18 cellular contexts compared by ENCODE assay signal in genomic region chr2:9410108-9410507, GRCh38.
"Had no signal": no experiment of that assay in that cellular context is flagged by ENCODE, and none has a peak within 500 bp of the region (broad histone marks: within the 10 kb centered on the region; RNA-seq: fewer than 3 reads in every experiment).

No MANE protein-coding gene starts in this region.

- H3K36me3 Mint-ChIP-seq: natural killer cell had no signal

- DNase-seq: activated CD4-positive, alpha-beta T cell treated with anti-CD3 and anti-CD28 coated beads for 48 hours; activated gamma-delta T cell; activated T-cell treated with anti-CD3 and anti-CD28 coated beads, Interleukin-2, amount 50 U/mL, for 4 hours; esophagus squamous epithelium; foreskin fibroblast; left cardiac atrium; mucosa of descending colon; natural killer cell; right lobe of liver; spleen; stimulated activated CD4-positive, alpha-beta T cell treated with anti-CD3 and anti-CD28 coated beads, Interleukin-1b, Interleukin-23, amount 100 ng/mL, for 48 hours; stimulated activated naive CD4-positive, alpha-beta T cell treated with Interleukin-2 at 50 U/mL for 16 hours; upper lobe of left lung had no signal

- H3K27ac ChIP-seq: esophagus squamous epithelium, right lobe of liver, upper lobe of left lung had no signal

- ATAC-seq: activated T-cell treated with anti-CD3 and anti-CD28 coated beads, Interleukin-2, amount 50 U/mL, for 4 hours; left cardiac atrium; mucosa of descending colon; natural killer cell; right lobe of liver; WTC11 had no signal

- H3K27me3 ChIP-seq: esophagus squamous epithelium, right lobe of liver, spleen, upper lobe of left lung had no signal

- FAIRE-seq: astrocyte had no signal

- H3K4me3 Mint-ChIP-seq: activated T-cell treated with anti-CD3 and anti-CD28 coated beads, Interleukin-2, amount 50 U/mL, for 4 hours; natural killer cell; T-helper 1 cell treated with Interleukin-12 subunit alpha and Interleukin-12 subunit beta and Interleukin-4 antibody, amounts not matched to agents 30 μg/mL and 1 μg/mL, for 36 hours; WTC11 had no signal

- H3K4me1 ChIP-seq: right lobe of liver, spleen, upper lobe of left lung had no signal

- H3K27ac Mint-ChIP-seq: natural killer cell; progenitor cell of endocrine pancreas; T-helper 1 cell treated with Interleukin-12 subunit alpha and Interleukin-12 subunit beta and Interleukin-4 antibody, amounts not matched to agents 30 μg/mL and 1 μg/mL, for 36 hours; WTC11 had no signal

- H3K9me3 Mint-ChIP-seq: activated T-cell treated with anti-CD3 and anti-CD28 coated beads, Interleukin-2, amount 50 U/mL, for 4 hours; natural killer cell; T-helper 1 cell treated with Interleukin-12 subunit alpha and Interleukin-12 subunit beta and Interleukin-4 antibody, amounts not matched to agents 30 μg/mL and 1 μg/mL, for 36 hours; WTC11 had no signal

- H3K4me1 Mint-ChIP-seq: WTC11 had no signal

- H3K9me3 ChIP-seq: esophagus squamous epithelium, mucosa of descending colon, right lobe of liver, spleen, upper lobe of left lung had no signal

- H3K4me3 ChIP-seq: esophagus squamous epithelium, lung, mucosa of descending colon, right lobe of liver, spleen, upper lobe of left lung had no signal

- H3K27me3 Mint-ChIP-seq: progenitor cell of endocrine pancreas had no signal
